In the genomic region with DNA sequence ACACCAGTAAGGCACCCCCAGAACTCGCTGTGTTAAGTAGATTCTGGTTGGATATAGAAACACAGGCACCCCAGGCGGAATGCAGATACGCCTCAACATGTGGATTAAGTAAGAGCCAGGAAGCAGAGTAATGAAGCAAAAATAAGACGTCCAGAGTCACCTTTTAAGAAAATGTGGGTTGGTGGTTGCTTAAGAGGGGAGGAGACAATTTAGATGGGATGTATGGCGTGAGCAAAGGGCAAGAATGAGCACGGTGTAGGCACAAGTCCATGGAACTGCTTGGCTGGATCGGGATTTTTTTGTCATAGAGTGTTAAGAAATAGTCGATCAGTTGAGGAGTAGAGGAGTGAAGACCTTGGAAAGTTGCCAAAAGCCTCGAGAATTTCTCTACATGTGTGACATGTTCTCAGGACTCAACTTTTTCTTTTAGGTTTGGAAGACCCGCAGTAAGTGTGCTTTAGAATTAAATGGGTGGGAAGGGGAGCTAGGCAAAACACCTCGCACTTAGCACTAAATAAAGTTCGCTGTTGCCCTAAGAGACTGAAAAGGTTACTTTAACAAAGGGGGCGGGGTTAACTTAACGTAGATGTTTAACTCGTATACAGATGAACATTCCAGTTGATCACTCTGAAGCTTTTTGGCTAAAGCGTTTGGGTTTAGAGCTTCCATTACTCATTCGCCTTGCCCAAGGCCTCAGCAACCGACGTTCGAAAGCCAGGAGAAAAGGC, we compare ENCODE assay signal across 7 cellular contexts. TPM values are rescaled to one million over a fixed set of nuclear protein-coding genes. Genes with fewer than 3 reads are reported as not detected.
A peak's percentile ranks its signal among the peaks of the same experiment; 100 is the strongest.
DNase-seq lines count a peak whose midpoint lies in the region; TF ChIP-seq lines count a peak whose summit lies in the region.

No MANE protein-coding gene starts in this region.

- TF ChIP-seq EP300 in ovary (IDR thresholded peaks at IDR 0.05), result no peak

- TSS peak; percentile 69 for BruUV-seq in OCI-LY7 (replicated peaks; lab: Mats Ljungman, UMichigan)

- CTCF ChIA-PET in OCI-LY7 (lab: Charles Lee; ENCODE audit: unreplicated experiment), result interaction anchor here (0.6 to 1.3 kb wide), 17 partner anchors 13 to 251 kb away, joined by 3 to 6 read pairs (median 3); no protein-coding TSS in a partner anchor

- intact Hi-C loops in OCI-LY7 (cut with micrococcal nuclease; ENCODE audit: unreplicated experiment) (loop anchor here (5.0 to 10.0 kb wide), 5 partner anchors 516 to 1779 kb away; a partner anchor contains a TSS), ovary (cut with DNase I) (no loop called here)

- no peaks in the 10 kb centered on the region for H3K9me3 ChIP-seq in HAP-1
- H3K9me3 ChIP-seq in OCI-LY7 (ENCODE audit: low read length), result no peaks in the 10 kb centered on the region
- no peaks in the 10 kb centered on the region for H3K9me3 ChIP-seq in ovary

- H3K27me3 ChIP-seq in HAP-1 (ENCODE audit: low read depth) (no peaks in the 10 kb centered on the region), ovary (no peaks in the 10 kb centered on the region)

- H3K4me2 ChIP-seq in OCI-LY7 (ENCODE audit: low read length), result peak overlapping the region; percentile 71

- H3K27ac Mint-ChIP-seq in endothelial cell (ENCODE audit: unreplicated experiment), result peak overlapping the region; percentile 70

- H3K4me3 Mint-ChIP-seq in endothelial cell (ENCODE audit: unreplicated experiment), result peak overlapping the region; percentile 95

- DNase-seq in HAP-1 (ENCODE audit: low spot score in 2 of 2) (no peak), OCI-LY7 (ENCODE audit: low spot score) (no peak), endothelial cell (ENCODE audit: low spot score) (no peak), ovary (peak in 3 of 5 donors; percentile 8 to 22 (median 17)), NCI-H1048 (lab: John Stamatoyannopoulos, UW) (no peak), NCI-H1417 (lab: John Stamatoyannopoulos, UW) (no peak)
- no peak for DNase-seq in activated CD8-positive, alpha-beta memory T cell treated with anti-CD3 and anti-CD28 coated beads, Interleukin-2, amount 50 U/mL, for 4 hours

- no peaks in the 10 kb centered on the region for H3K36me3 ChIP-seq in HAP-1 (replicated peaks)
- no peaks in the 10 kb centered on the region for H3K36me3 ChIP-seq in OCI-LY7 (ENCODE audit: insufficient read depth, low read length)
- no peaks in the 10 kb centered on the region for H3K36me3 ChIP-seq in ovary

- peaks cover 37% of the 10 kb centered on the region for H3K79me2 ChIP-seq in OCI-LY7 (ENCODE audit: insufficient read depth, low read depth, low read length)

- H3K9me3 Mint-ChIP-seq in endothelial cell (ENCODE audit: unreplicated experiment), result no peaks in the 10 kb centered on the region

- H3K4me1 ChIP-seq in HAP-1 (peaks cover 17% of the 10 kb centered on the region), OCI-LY7 (ENCODE audit: insufficient read depth, low read length, poor library complexity, severe bottlenecking) (peaks cover 24% of the 10 kb centered on the region), ovary (ENCODE audit: insufficient read depth) (no peaks in the 10 kb centered on the region)

- in situ Hi-C loops in HAP-1 (cut with MboI; ENCODE audit: low sequenced_read_pairs), result loop anchor here (10.0 kb wide), 1 partner anchor 409 kb away; a partner anchor contains a TSS

- peak overlapping the region; percentile 91; the same call in 1 of the 2 replicates for H3K4me3 ChIP-seq in HAP-1
- H3K4me3 ChIP-seq in OCI-LY7 (ENCODE audit: low read depth, low read length, poor library complexity, severe bottlenecking), result peak overlapping the region; percentile 93
- H3K4me3 ChIP-seq in ovary, result peak overlapping the region; percentile 72

- WGBS in ovary, 3 donors, result 33 to 36% (median 33%) methylated on average over 20 of the region's 20 CpGs

- no peak for TF ChIP-seq POLR2A in ovary (IDR thresholded peaks at IDR 0.05)

- no peaks in the 10 kb centered on the region for H4K20me1 ChIP-seq in OCI-LY7 (ENCODE audit: insufficient read depth, low read length)

- POLR2A ChIA-PET in OCI-LY7 (lab: Charles Lee), result interaction anchor here (0.6 to 1.8 kb wide), 24 partner anchors 9 to 325 kb away, joined by 3 to 22 read pairs (median 4); no protein-coding TSS in a partner anchor

- peaks cover 9% of the 10 kb centered on the region for H3K27me3 Mint-ChIP-seq in endothelial cell (ENCODE audit: unreplicated experiment)

- peaks cover 10% of the 10 kb centered on the region for H3K36me3 Mint-ChIP-seq in endothelial cell (ENCODE audit: low read depth, unreplicated experiment)

- no peaks in the 10 kb centered on the region for H3K9me2 ChIP-seq in OCI-LY7 (ENCODE audit: insufficient read depth, low read length)

- H3K4me1 Mint-ChIP-seq in endothelial cell (ENCODE audit: unreplicated experiment), result peaks cover 19% of the 10 kb centered on the region

- H2AFZ ChIP-seq in OCI-LY7 (ENCODE audit: low read length), result peak overlapping the region; percentile 94

- TF ChIP-seq CTCF in OCI-LY7 (conservative IDR thresholded peaks at IDR 0.05; ENCODE audit: low read length), result no peak
- TF ChIP-seq CTCF in endothelial cell (IDR thresholded peaks at IDR 0.05; ENCODE audit: unreplicated experiment), result no peak
- TF ChIP-seq CTCF in ovary (IDR thresholded peaks at IDR 0.05), result no peak

- H3K27ac ChIP-seq in OCI-LY7 (ENCODE audit: low read depth, low read length, poor library complexity, severe bottlenecking) (no peak overlapping the region), ovary (peak overlapping the region; percentile 3 to 100)

RNA-seq across cellular contexts. Expression of a gene that starts 0.7 kb away (rescaled TPM):
- 14.7 and 19.6 TPM in 2 replicates for total RNA-seq in OCI-LY7 (2014; rRNA removed; shearing (Covaris generic))
- total RNA-seq in OCI-LY7 (2022) (31.9 and 34.1 TPM in 2 replicates), endothelial cell (ENCODE audit: unreplicated experiment) (62.0 TPM), ovary (10 to 100 TPM; 15.0 to 33.5 (median 28.3) TPM)
- 10 to 100 TPM in 1 of 2 donors, 1 to 10 TPM in 1; 9.1 to 12.0 TPM for polyA plus RNA-seq in ovary

Comparison
In these comparisons a context has a peak if more than half of its experiments do, and no peak if none do; other contexts are left out.
1. DNase-seq: peak in ovary (3 of 5); none in HAP-1 (0 of 2), OCI-LY7 (single experiment), endothelial cell (single experiment), NCI-H1048 (single experiment), activated CD8-positive, alpha-beta memory T cell treated with anti-CD3 and anti-CD28 coated beads, Interleukin-2, amount 50 U/mL, for 4 hours (single experiment) and NCI-H1417 (0 of 3).
2. Peak in every context shown above with its lines, with median percentiles within 50 percentile points of each other: H3K4me3 ChIP-seq.